Comparison of ENCODE assay signal across 17 cellular contexts in the genomic region with DNA sequence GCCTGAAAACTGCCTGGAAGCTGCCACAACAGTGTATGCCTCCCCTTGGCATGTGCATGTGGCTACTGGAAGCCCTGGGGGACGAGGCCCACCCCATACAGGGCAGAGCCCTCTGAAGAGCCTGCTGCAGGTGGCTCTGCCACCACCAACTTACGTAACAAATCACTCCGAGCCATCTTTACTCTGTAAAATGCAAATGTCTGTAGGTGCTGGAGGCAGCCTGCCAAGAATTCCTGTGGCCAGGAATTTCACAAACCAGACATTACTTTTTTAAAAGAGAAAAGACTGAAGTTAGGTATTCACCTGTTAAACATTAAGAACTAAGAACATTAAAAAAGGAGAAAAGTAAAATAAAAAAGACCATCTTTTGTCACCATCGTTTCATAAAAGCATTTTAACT.
DNase-seq lines count a peak whose midpoint lies in the region; ATAC-seq and TF ChIP-seq lines count a peak whose summit lies in the region.
"Had no signal": no experiment of that assay in that cellular context is flagged by ENCODE, and none has a peak within 500 bp of the region (broad histone marks: within the 10 kb centered on the region; RNA-seq: fewer than 3 reads in every experiment).

No MANE protein-coding gene starts in this region.

- CTCF ChIA-PET in WTC11 (lab: Charles Lee) = no interaction called here

- H3K4me1 Mint-ChIP-seq in WTC11 (peaks cover 16% of the 10 kb centered on the region), neural progenitor cell (no peaks in the 10 kb centered on the region)

- no peaks in the 10 kb centered on the region for H4K20me1 ChIP-seq in neural progenitor cell (ENCODE audit: low read depth)

- H3K36me3 Mint-ChIP-seq in WTC11 (peaks cover 4% of the 10 kb centered on the region), neural progenitor cell (no peaks in the 10 kb centered on the region)

- H3K27ac ChIP-seq in neural progenitor cell = no peak overlapping the region
- H3K27ac ChIP-seq: SK-N-MC had no signal

- H3K27me3 Mint-ChIP-seq in WTC11 (ENCODE audit: low read depth) (no peaks in the 10 kb centered on the region), neural progenitor cell (ENCODE audit: insufficient read depth, low read depth) (peaks cover 3% of the 10 kb centered on the region)
- H3K27me3 Mint-ChIP-seq: CD4-positive, alpha-beta T cell had no signal

- no peaks in the 10 kb centered on the region for H3K79me2 ChIP-seq in neural progenitor cell (ENCODE audit: low read depth)

- H3K27ac Mint-ChIP-seq in WTC11 (no peak overlapping the region), neural progenitor cell (no peak overlapping the region)
- H3K27ac Mint-ChIP-seq: CD4-positive, alpha-beta T cell had no signal

- H3K4me3 ChIP-seq in neural progenitor cell = no peak overlapping the region
- H3K4me3 ChIP-seq: K562, SK-N-MC had no signal

- peak overlapping the region; percentile 10 for H2AFZ ChIP-seq in neural progenitor cell (replicated peaks)

- H3K4me3 Mint-ChIP-seq in WTC11 = no peak overlapping the region
- H3K4me3 Mint-ChIP-seq in neural progenitor cell = no peak overlapping the region
- H3K4me3 Mint-ChIP-seq: CD4-positive, alpha-beta T cell had no signal

- H3K36me3 ChIP-seq in neural progenitor cell = no peaks in the 10 kb centered on the region
- H3K36me3 ChIP-seq: BE2C had no signal

- DNase-seq in DMS79 (lab: John Stamatoyannopoulos, UW) (peak; percentile 4), HK-2 (ENCODE audit: unreplicated experiment) (peak; percentile 36), WTC11 (ENCODE audit: low spot score) (no peak), neural progenitor cell (ENCODE audit: low spot score) (no peak), NCI-H446 treated with DMSO at 0.1 percent for 48 hours (lab: John Stamatoyannopoulos, UW) (no peak)
- DNase-seq: BE2C; Calu3; CD4-positive, alpha-beta T cell; DND-41; MV-4-11; NCI-H1436 treated with DMSO at 0.1 percent for 48 hours; NCI-H2029 treated with DMSO at 0.1 percent for 48 hours; NCI-H446 had no signal

- no peaks in the 10 kb centered on the region for H3K9me3 ChIP-seq in neural progenitor cell (ENCODE audit: low read depth)
- H3K9me3 ChIP-seq: BE2C had no signal

- POLR2A ChIA-PET in WTC11 (lab: Charles Lee) = no interaction called here

- H3K9me3 Mint-ChIP-seq in WTC11 (peaks cover 10% of the 10 kb centered on the region), neural progenitor cell (peaks cover 4% of the 10 kb centered on the region)

- TF ChIP-seq CTCF in WTC11 (IDR thresholded peaks at IDR 0.05) (no peak), neural progenitor cell (IDR thresholded peaks at IDR 0.05) (no peak)

- peak; percentile 48 for ATAC-seq in WTC11
- ATAC-seq in GM19455 (IDR thresholded peaks at IDR 0.05; ENCODE audit: unreplicated experiment) = no peak
- ATAC-seq in GM21526 (IDR thresholded peaks at IDR 0.05; ENCODE audit: low FRiP score, unreplicated experiment) = no peak
- ATAC-seq: K562 had no signal

- no peak overlapping the region for H3K4me2 ChIP-seq in neural progenitor cell

- H3F3A ChIP-seq in neural progenitor cell (ENCODE audit: low read depth) = no peaks in the 10 kb centered on the region

- H3K9ac ChIP-seq in neural progenitor cell = no peak overlapping the region

- no peaks in the 10 kb centered on the region for H3K27me3 ChIP-seq in neural progenitor cell
- H3K27me3 ChIP-seq: BE2C had no signal

- no peaks in the 10 kb centered on the region for H3K4me1 ChIP-seq in neural progenitor cell
- H3K4me1 ChIP-seq: BE2C had no signal

TF ChIP-seq in WTC11, 78 proteins besides CTCF, POLR2A, EP300 and RAD21:
- TF ChIP-seq ATF6 (CRISPR knock-in tag; IDR thresholded peaks at IDR 0.05) (no peak), FOXK1 (CRISPR knock-in tag; IDR thresholded peaks at IDR 0.05) (no peak), ZNF512 (CRISPR knock-in tag; IDR thresholded peaks at IDR 0.05; ENCODE audit: borderline replicate concordance) (no peak), PREB (CRISPR knock-in tag; IDR thresholded peaks at IDR 0.05; ENCODE audit: borderline replicate concordance) (no peak)
- TF ChIP-seq, protein P1, sequence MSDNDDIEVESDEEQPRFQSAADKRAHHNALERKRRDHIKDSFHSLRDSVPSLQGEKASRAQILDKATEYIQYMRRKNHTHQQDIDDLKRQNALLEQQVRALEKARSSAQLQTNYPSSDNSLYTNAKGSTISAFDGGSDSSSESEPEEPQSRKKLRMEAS (CRISPR knock-in tag; IDR thresholded peaks at IDR 0.05) = no peak
- TF ChIP-seq, protein P2, sequence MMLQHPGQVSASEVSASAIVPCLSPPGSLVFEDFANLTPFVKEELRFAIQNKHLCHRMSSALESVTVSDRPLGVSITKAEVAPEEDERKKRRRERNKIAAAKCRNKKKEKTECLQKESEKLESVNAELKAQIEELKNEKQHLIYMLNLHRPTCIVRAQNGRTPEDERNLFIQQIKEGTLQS (CRISPR knock-in tag; conservative IDR thresholded peaks at IDR 0.05) = no peak

Comparison
In these comparisons a context has a peak if more than half of its experiments do, and no peak if none do; other contexts are left out.
1. DNase-seq: peak in DMS79 (single experiment) and HK-2 (single experiment); none in WTC11 (single experiment), neural progenitor cell (single experiment) and NCI-H446 treated with DMSO at 0.1 percent for 48 hours (single experiment).